Comparison of ENCODE assay signal across 8 cellular contexts in genomic region chr21:37563641-37564340, GRCh38.
DNase-seq lines count a peak whose midpoint lies in the region; ATAC-seq and TF ChIP-seq lines count a peak whose summit lies in the region.

No MANE protein-coding gene starts in this region.

- H3K27me3 ChIP-seq in GM23338 (ENCODE audit: insufficient read depth) (peaks cover 12% of the 10 kb centered on the region), neural cell (ENCODE audit: insufficient read depth, low read depth, low read length) (no peaks in the 10 kb centered on the region)

- H4K20me1 ChIP-seq in GM23338 (replicated peaks; ENCODE audit: insufficient read depth) (no peaks in the 10 kb centered on the region), neural cell (ENCODE audit: insufficient read depth) (no peaks in the 10 kb centered on the region)

- H3K27ac Mint-ChIP-seq in GM23338: peak overlapping the region; percentile 88
- peak overlapping the region; percentile 98 for H3K27ac Mint-ChIP-seq in activated T-helper 2 cell treated with anti-CD3 and anti-CD28 coated beads, Interferon-gamma antibody, Interleukin-2, Interleukin-4, amounts not matched to agents 10 μg/mL and 5 μg/mL and 100 μg/mL, durations not matched to agents 14 hours and 24 hours and 36 hours
- peak overlapping the region; percentile 99 for H3K27ac Mint-ChIP-seq in stimulated activated naive CD8-positive, alpha-beta T cell treated with anti-CD3 and anti-CD28 coated beads, Interleukin-15, amount 100 ng/mL, for 72 hours

- H3K9me2 ChIP-seq in GM23338 (ENCODE audit: insufficient read depth) (peaks cover 13% of the 10 kb centered on the region), neural cell (ENCODE audit: insufficient read depth, low read length) (no peaks in the 10 kb centered on the region)

- TF ChIP-seq EP300 in neural cell (conservative IDR thresholded peaks at IDR 0.05; ENCODE audit: poor library complexity, severe bottlenecking): no peak

- no peak for TF ChIP-seq RAD21 in neural cell (conservative IDR thresholded peaks at IDR 0.05)

- no peaks in the 10 kb centered on the region; the same call in 1 of the 2 replicates for H3K79me2 ChIP-seq in GM23338 (replicated peaks; ENCODE audit: insufficient read depth)
- H3K79me2 ChIP-seq in neural cell (replicated peaks; ENCODE audit: insufficient read depth, low read length): no peaks in the 10 kb centered on the region

- TF ChIP-seq CTCF in GM23338 (conservative IDR thresholded peaks at IDR 0.05; ENCODE audit: low read depth in 2 of 2) (peak; percentile 38 to 42), neural cell (IDR thresholded peaks at IDR 0.05; ENCODE audit: poor library complexity, severe bottlenecking) (no peak)

- peak overlapping the region; percentile 48 for H3K4me3 ChIP-seq in GM23338
- H3K4me3 ChIP-seq in neural cell (ENCODE audit: low read length): peak overlapping the region; percentile 52

- no peak overlapping the region for H3K9ac ChIP-seq in neural cell (ENCODE audit: low read length)

- H2AFZ ChIP-seq in GM23338 (peak overlapping the region; percentile 96), neural cell (ENCODE audit: low read depth, low read length) (no peak overlapping the region)

- H3F3A ChIP-seq in GM23338 (replicated peaks; ENCODE audit: low read depth) (0 out of 2 replicates have a peak, but pooled peaks cover 9% of the 10 kb centered on the region), neural cell (ENCODE audit: insufficient read depth, low read length, poor library complexity, severe bottlenecking) (no peaks in the 10 kb centered on the region)

- peaks cover 18% of the 10 kb centered on the region for H3K27me3 Mint-ChIP-seq in GM23338 (ENCODE audit: insufficient read depth, low read depth, poor library complexity)
- peaks cover 6% of the 10 kb centered on the region for H3K27me3 Mint-ChIP-seq in activated T-helper 2 cell treated with anti-CD3 and anti-CD28 coated beads, Interferon-gamma antibody, Interleukin-2, Interleukin-4, amounts not matched to agents 10 μg/mL and 5 μg/mL and 100 μg/mL, durations not matched to agents 14 hours and 24 hours and 36 hours (ENCODE audit: low read depth)
- no peaks in the 10 kb centered on the region for H3K27me3 Mint-ChIP-seq in stimulated activated naive CD8-positive, alpha-beta T cell treated with anti-CD3 and anti-CD28 coated beads, Interleukin-15, amount 100 ng/mL, for 72 hours

- peak overlapping the region; percentile 57 for H3K4me3 Mint-ChIP-seq in GM23338
- peak overlapping the region; percentile 86 for H3K4me3 Mint-ChIP-seq in activated T-helper 2 cell treated with anti-CD3 and anti-CD28 coated beads, Interferon-gamma antibody, Interleukin-2, Interleukin-4, amounts not matched to agents 10 μg/mL and 5 μg/mL and 100 μg/mL, durations not matched to agents 14 hours and 24 hours and 36 hours (ENCODE audit: low read depth)
- H3K4me3 Mint-ChIP-seq in stimulated activated naive CD8-positive, alpha-beta T cell treated with anti-CD3 and anti-CD28 coated beads, Interleukin-15, amount 100 ng/mL, for 72 hours: peak overlapping the region; percentile 98 to 99

- peak; percentile 91 for ATAC-seq in GM23338
- ATAC-seq in stimulated activated naive CD8-positive, alpha-beta T cell treated with anti-CD3 and anti-CD28 coated beads, Interleukin-15, amount 100 ng/mL, for 72 hours: peak; percentile 90

- H3K4me1 Mint-ChIP-seq in GM23338: peaks cover 17% of the 10 kb centered on the region
- peaks cover 17% of the 10 kb centered on the region for H3K4me1 Mint-ChIP-seq in activated T-helper 2 cell treated with anti-CD3 and anti-CD28 coated beads, Interferon-gamma antibody, Interleukin-2, Interleukin-4, amounts not matched to agents 10 μg/mL and 5 μg/mL and 100 μg/mL, durations not matched to agents 14 hours and 24 hours and 36 hours (ENCODE audit: low read depth)
- peaks cover 31% of the 10 kb centered on the region for H3K4me1 Mint-ChIP-seq in stimulated activated naive CD8-positive, alpha-beta T cell treated with anti-CD3 and anti-CD28 coated beads, Interleukin-15, amount 100 ng/mL, for 72 hours

- intact Hi-C loops in activated T-helper 2 cell treated with anti-CD3 and anti-CD28 coated beads, Interferon-gamma antibody, Interleukin-2, Interleukin-4, amounts not matched to agents 10 μg/mL and 5 μg/mL and 100 μg/mL, durations not matched to agents 14 hours and 24 hours and 36 hours (cut with micrococcal nuclease): loop anchor here (1.0 to 10.0 kb wide), 7 partner anchors 61 to 1884 kb away; partner anchors contain the start of genes DYRK1A, HLCS, LCA5L and VPS26C

- H3K4me1 ChIP-seq in GM23338 (ENCODE audit: insufficient read depth): peaks cover 20% of the 10 kb centered on the region

- no peaks in the 10 kb centered on the region; the same call in 1 of the 2 replicates for H3K36me3 ChIP-seq in GM23338 (ENCODE audit: insufficient read depth)
- H3K36me3 ChIP-seq in neural cell (ENCODE audit: insufficient read depth, low read length): no peaks in the 10 kb centered on the region

- H3K4me2 ChIP-seq in GM23338 (peak overlapping the region; percentile 80), neural cell (ENCODE audit: low read length) (no peak overlapping the region)

- no peaks in the 10 kb centered on the region for H3K9me3 ChIP-seq in neural cell (ENCODE audit: low read length)

- peaks cover 11% of the 10 kb centered on the region; the same call in 2 of the 3 replicates for H3K9me3 Mint-ChIP-seq in GM23338
- no peaks in the 10 kb centered on the region for H3K9me3 Mint-ChIP-seq in activated T-helper 2 cell treated with anti-CD3 and anti-CD28 coated beads, Interferon-gamma antibody, Interleukin-2, Interleukin-4, amounts not matched to agents 10 μg/mL and 5 μg/mL and 100 μg/mL, durations not matched to agents 14 hours and 24 hours and 36 hours
- H3K9me3 Mint-ChIP-seq in stimulated activated naive CD8-positive, alpha-beta T cell treated with anti-CD3 and anti-CD28 coated beads, Interleukin-15, amount 100 ng/mL, for 72 hours: peaks cover 4 to 7% of the 10 kb centered on the region in 2 donors

- peak overlapping the region; percentile 78 for H3K27ac ChIP-seq in GM23338 (ENCODE audit: low read depth)
- no peak overlapping the region for H3K27ac ChIP-seq in neural cell (ENCODE audit: low read length)

- peaks cover 3% of the 10 kb centered on the region; the same call in 2 of the 3 replicates for H3K36me3 Mint-ChIP-seq in GM23338 (ENCODE audit: low read depth)
- no peaks in the 10 kb centered on the region for H3K36me3 Mint-ChIP-seq in activated T-helper 2 cell treated with anti-CD3 and anti-CD28 coated beads, Interferon-gamma antibody, Interleukin-2, Interleukin-4, amounts not matched to agents 10 μg/mL and 5 μg/mL and 100 μg/mL, durations not matched to agents 14 hours and 24 hours and 36 hours (ENCODE audit: low read depth)

- peak; percentile 97 for DNase-seq in ELF-1 (ENCODE audit: low read depth, low spot score)
- peak; percentile 95 for DNase-seq in GM23338 (ENCODE audit: low spot score)
- DNase-seq in Kasumi-1 (lab: John Stamatoyannopoulos, UW): peak; percentile 88 to 90
- peak; percentile 92 for DNase-seq in RPMI7951 (ENCODE audit: low read depth)
- peak; percentile 91 for DNase-seq in activated T-helper 2 cell treated with anti-CD3 and anti-CD28 coated beads, Interferon-gamma antibody, Interleukin-2, Interleukin-4, amounts not matched to agents 10 μg/mL and 5 μg/mL and 100 μg/mL, durations not matched to agents 14 hours and 24 hours and 36 hours (ENCODE audit: low spot score)
- DNase-seq in fibroblast of peridontal ligament (ENCODE audit: extremely low read depth): peak; percentile 86
- peak; percentile 90 to 92 for DNase-seq in stimulated activated naive CD8-positive, alpha-beta T cell treated with anti-CD3 and anti-CD28 coated beads, Interleukin-15, amount 100 ng/mL, for 72 hours

TF ChIP-seq in GM23338, 12 proteins besides CTCF, POLR2A, EP300 and RAD21:
- TF ChIP-seq JUNB (IDR thresholded peaks at IDR 0.05; ENCODE audit: unreplicated experiment) (peak; percentile 8), ZNF331 (CRISPR knock-in tag; IDR thresholded peaks at IDR 0.05; ENCODE audit: low read depth) (no peak), POLR2AphosphoS5 (IDR thresholded peaks at IDR 0.05; ENCODE audit: low read depth) (peak; percentile 66)

TF ChIP-seq in neural cell, 6 proteins besides CTCF, POLR2A, EP300 and RAD21:
- TF ChIP-seq MXI1 (conservative IDR thresholded peaks at IDR 0.05; ENCODE audit: poor library complexity, severe bottlenecking): no peak
- no peak for TF ChIP-seq REST (IDR thresholded peaks at IDR 0.05; ENCODE audit: borderline replicate concordance)
- TF ChIP-seq EZH2 (IDR thresholded peaks at IDR 0.05; ENCODE audit: borderline replicate concordance, insufficient read depth, low read length, poor library complexity, severe bottlenecking): no peak
- TF ChIP-seq TAF1 (IDR thresholded peaks at IDR 0.05; ENCODE audit: low read depth): no peak
- no peak for TF ChIP-seq POLR2AphosphoS5 (IDR thresholded peaks at IDR 0.05)
- no peak for TF ChIP-seq SMC3 (conservative IDR thresholded peaks at IDR 0.05; ENCODE audit: poor library complexity)
